Comparison of ENCODE assay signal across 9 cellular contexts in genomic region chr7:44534501-44534900, GRCh38. TPM values are rescaled to one million over a fixed set of nuclear protein-coding genes. Genes with fewer than 3 reads are reported as not detected.
DNase-seq lines count a peak whose midpoint lies in the region; ATAC-seq and TF ChIP-seq lines count a peak whose summit lies in the region.
"Had no signal": no experiment of that assay in that cellular context is flagged by ENCODE, and none has a peak within 500 bp of the region (broad histone marks: within the 10 kb centered on the region; RNA-seq: fewer than 3 reads in every experiment).

No MANE protein-coding gene starts in this region.

- no peaks in the 10 kb centered on the region for H3K36me3 ChIP-seq in DOHH2 (ENCODE audit: control insufficient read depth, low read length)
- no peaks in the 10 kb centered on the region for H3K36me3 ChIP-seq in OCI-LY7 (ENCODE audit: insufficient read depth, low read length)
- H3K36me3 ChIP-seq in heart right ventricle: no peaks in the 10 kb centered on the region

- intact Hi-C loops in OCI-LY7 (cut with micrococcal nuclease; ENCODE audit: unreplicated experiment) (no loop called here), heart right ventricle (cut with DNase I) (no loop called here)

- H3K4me2 ChIP-seq in DOHH2 (ENCODE audit: low read length) (no peak overlapping the region), OCI-LY7 (ENCODE audit: low read length) (no peak overlapping the region)

- H3K79me2 ChIP-seq in DOHH2 (ENCODE audit: control insufficient read depth, low read length): no peaks in the 10 kb centered on the region
- no peaks in the 10 kb centered on the region for H3K79me2 ChIP-seq in OCI-LY7 (ENCODE audit: insufficient read depth, low read depth, low read length)

- H3K27ac ChIP-seq in DOHH2 (ENCODE audit: low read depth, low read length) (no peak overlapping the region), OCI-LY7 (ENCODE audit: low read depth, low read length, poor library complexity, severe bottlenecking) (no peak overlapping the region), heart right ventricle (no peak overlapping the region)

- no TSS peak for BruUV-seq in OCI-LY7 (replicated peaks; lab: Mats Ljungman, UMichigan)

- H3K4me1 ChIP-seq in DOHH2 (ENCODE audit: control insufficient read depth, low read length): no peaks in the 10 kb centered on the region
- no peaks in the 10 kb centered on the region for H3K4me1 ChIP-seq in OCI-LY7 (ENCODE audit: insufficient read depth, low read length, poor library complexity, severe bottlenecking)
- H3K4me1 ChIP-seq in heart right ventricle: no peaks in the 10 kb centered on the region

- H3K27me3 ChIP-seq in DOHH2 (ENCODE audit: control insufficient read depth, low read length) (no peaks in the 10 kb centered on the region), heart right ventricle (no peaks in the 10 kb centered on the region)

- WGBS in heart right ventricle, 2 donors: 54 to 57% methylated on average over 7 of the region's 7 CpGs

- ATAC-seq in HG02981 (IDR thresholded peaks at IDR 0.05; ENCODE audit: unreplicated experiment) (peak; percentile 56), heart right ventricle (peak in 4 of 8 donors; percentile 14 to 54 (median 39)), GM18870 (IDR thresholded peaks at IDR 0.05; ENCODE audit: unreplicated experiment) (no peak), HG03196 (IDR thresholded peaks at IDR 0.05; ENCODE audit: unreplicated experiment) (no peak)

- no peak overlapping the region for H3K4me3 ChIP-seq in DOHH2 (ENCODE audit: low read length)
- no peak overlapping the region for H3K4me3 ChIP-seq in OCI-LY7 (ENCODE audit: low read depth, low read length, poor library complexity, severe bottlenecking)
- H3K4me3 ChIP-seq in heart right ventricle: no peak overlapping the region

- TF ChIP-seq CTCF in DOHH2 (IDR thresholded peaks at IDR 0.05; ENCODE audit: low read depth, low read length, poor library complexity, severe bottlenecking) (peak; percentile 98), OCI-LY7 (conservative IDR thresholded peaks at IDR 0.05; ENCODE audit: low read length) (peak; percentile 87), heart right ventricle (IDR thresholded peaks at IDR 0.05) (peak; percentile 8 to 70 (median 49))

- H4K20me1 ChIP-seq in DOHH2 (ENCODE audit: control insufficient read depth, insufficient read depth, low read depth, low read length) (no peaks in the 10 kb centered on the region), OCI-LY7 (ENCODE audit: insufficient read depth, low read length) (no peaks in the 10 kb centered on the region)

- H3K9me3 ChIP-seq in DOHH2 (ENCODE audit: control insufficient read depth, insufficient read depth, low read length) (no peaks in the 10 kb centered on the region), OCI-LY7 (ENCODE audit: low read length) (no peaks in the 10 kb centered on the region), heart right ventricle (no peaks in the 10 kb centered on the region)

- H2AFZ ChIP-seq in OCI-LY7 (ENCODE audit: low read length): no peak overlapping the region

- no peaks in the 10 kb centered on the region for H3K9me2 ChIP-seq in DOHH2 (replicated peaks; ENCODE audit: control insufficient read depth, low read length)
- no peaks in the 10 kb centered on the region for H3K9me2 ChIP-seq in OCI-LY7 (ENCODE audit: insufficient read depth, low read length)

- no peaks in the 10 kb centered on the region for H3F3A ChIP-seq in DOHH2 (ENCODE audit: control insufficient read depth, insufficient read depth)

- CTCF ChIA-PET in OCI-LY7 (lab: Charles Lee; ENCODE audit: unreplicated experiment): interaction anchor here (0.6 to 1.1 kb wide), 3 partner anchors 186 to 829 kb away, joined by 3 read pairs; no protein-coding TSS in a partner anchor

- POLR2A ChIA-PET in OCI-LY7 (lab: Charles Lee): interaction anchor here (0.5 to 0.7 kb wide), 2 partner anchors 10 to 301 kb away, joined by 3 read pairs; no protein-coding TSS in a partner anchor

- peak; percentile 74 for DNase-seq in OCI-LY7 (ENCODE audit: low spot score)
- peak; percentile 38 for DNase-seq in activated T-cell treated with anti-CD3 and anti-CD28 coated beads, Interleukin-2, amount 50 U/mL, for 1 hour
- no peak for DNase-seq in heart right ventricle
- peak; percentile 53 to 60 for DNase-seq in stimulated activated CD4-positive, alpha-beta T cell treated with anti-CD3 and anti-CD28 coated beads, Interleukin-2, amount 100 ng/mL, for 48 hours

RNA-seq across cellular contexts. Expression of gene NPC1L1, which starts 6.6 kb away (rescaled TPM):
- 0.13 TPM in 1 of 2 replicates, not detected in the other for total RNA-seq in OCI-LY7 (2014; rRNA removed; shearing (Covaris generic))
- total RNA-seq in OCI-LY7 (2022): not detected in 2 replicates
- total RNA-seq in heart right ventricle: under 1 TPM in 9 of 10 donors, not detected in 1; 0.06 to 0.29 (median 0.12) TPM
- polyA plus RNA-seq in heart right ventricle: under 1 TPM; under 0.01 to 0.15 TPM
- total RNA-seq: temporal lobe had no signal

RNA-seq across cellular contexts. Expression of gene DDX56, which starts 39.2 kb away (rescaled TPM):
- 69.2 and 89.2 TPM in 2 replicates for total RNA-seq in OCI-LY7 (2014; rRNA removed; shearing (Covaris generic))
- 78.6 and 95.4 TPM in 2 replicates for total RNA-seq in OCI-LY7 (2022)
- 10 to 100 TPM; 23.2 to 40.7 (median 27.4) TPM for total RNA-seq in heart right ventricle
- polyA plus RNA-seq in heart right ventricle: 100 to 1,000 TPM in 1 of 2 donors, 10 to 100 TPM in 1; 40.1 to 100 TPM

RNA-seq across cellular contexts. Expression of gene NUDCD3, which starts 44.0 kb away (rescaled TPM):
- total RNA-seq in OCI-LY7 (2014; rRNA removed; shearing (Covaris generic)): 57.0 and 67.4 TPM in 2 replicates
- total RNA-seq in OCI-LY7 (2022): 93.8 and 108 TPM in 2 replicates
- 100 to 1,000 TPM in 8 of 10 donors, 10 to 100 TPM in 2; 92.8 to 116 (median 105) TPM for total RNA-seq in heart right ventricle
- polyA plus RNA-seq in heart right ventricle: 10 to 100 TPM; 16.2 to 27.6 TPM

RNA-seq across cellular contexts. Expression of gene TMED4, which starts 47.5 kb away (rescaled TPM):
- 64.9 and 80.5 TPM in 2 replicates for total RNA-seq in OCI-LY7 (2014; rRNA removed; shearing (Covaris generic))
- 68.6 and 69.1 TPM in 2 replicates for total RNA-seq in OCI-LY7 (2022)
- total RNA-seq in heart right ventricle: 10 to 100 TPM; 55.4 to 81.4 (median 69.4) TPM
- polyA plus RNA-seq in heart right ventricle: 10 to 100 TPM; 42.9 to 45.6 TPM

Comparison
In these comparisons a context has a peak if more than half of its experiments do, and no peak if none do; other contexts are left out.
1. DNase-seq: peak in OCI-LY7 (single experiment), activated T-cell treated with anti-CD3 and anti-CD28 coated beads, Interleukin-2, amount 50 U/mL, for 1 hour (single experiment) and stimulated activated CD4-positive, alpha-beta T cell treated with anti-CD3 and anti-CD28 coated beads, Interleukin-2, amount 100 ng/mL, for 48 hours (2 of 2); none in heart right ventricle (0 of 2).
2. Peak in every context shown above with its lines, with median percentiles within 50 percentile points of each other: CTCF ChIP-seq.